ENCODE assay signal across 30 cellular contexts in genomic region chr12:129727100-129727499, GRCh38.
"Had no signal": no experiment of that assay in that cellular context is flagged by ENCODE, and none has a peak within 500 bp of the region (broad histone marks: within the 10 kb centered on the region; RNA-seq: fewer than 3 reads in every experiment).

No MANE protein-coding gene starts in this region.

- H3K36me3 ChIP-seq: adrenal gland, breast epithelium, cardiac muscle cell, colonic mucosa had no signal

- H3K27ac Mint-ChIP-seq: activated CD4-positive, alpha-beta memory T cell treated with anti-CD3 and anti-CD28 coated beads for 36 hours; activated CD4-positive, alpha-beta T cell treated with anti-CD3 and anti-CD28 coated beads for 36 hours; activated CD4-positive, alpha-beta T cell treated with anti-CD3 and anti-CD28 coated beads, Interleukin-2, amount 10 ng/mL, durations not matched to agents 24 days and 14 days; activated CD8-positive, alpha-beta memory T cell treated with anti-CD3 and anti-CD28 coated beads, Interleukin-2, amount 10 ng/mL, durations not matched to agents 7 days and 5 days; activated CD8-positive, alpha-beta T cell treated with anti-CD3 and anti-CD28 coated beads, Interleukin-2, amount 10 ng/mL, durations not matched to agents 7 days and 5 days; activated naive CD4-positive, alpha-beta T cell treated with anti-CD3 and anti-CD28 coated beads for 36 hours; activated naive CD4-positive, alpha-beta T cell treated with anti-CD3 and anti-CD28 coated beads, Interleukin-2, amount 50 U/mL, for 24 hours; activated naive CD8-positive, alpha-beta T cell treated with anti-CD3 and anti-CD28 coated beads for 36 hours; activated naive CD8-positive, alpha-beta T cell treated with anti-CD3 and anti-CD28 coated beads, Interleukin-2, amount 50 U/mL, for 24 hours; activated T-helper 1 cell treated with anti-CD3 and anti-CD28 coated beads, Interleukin-12 subunit alpha, Interleukin-12 subunit beta, Interleukin-2, Interleukin-4 antibody, amounts not matched to agents 30 ng/mL and 10 ng/mL and 1 ng/mL, durations not matched to agents 14 hours and 24 hours and 36 hours; activated T-helper 2 cell treated with anti-CD3 and anti-CD28 coated beads, Interferon-gamma antibody, Interleukin-2, Interleukin-4, amounts not matched to agents 10 μg/mL and 5 μg/mL and 100 μg/mL, durations not matched to agents 14 hours and 24 hours and 36 hours had no signal

- ATAC-seq: activated CD4-positive, alpha-beta T cell treated with anti-CD3 and anti-CD28 coated beads for 36 hours; activated CD8-positive, alpha-beta memory T cell treated with anti-CD3 and anti-CD28 coated beads, Interleukin-2, amount 10 ng/mL, durations not matched to agents 7 days and 5 days; activated CD8-positive, alpha-beta T cell treated with anti-CD3 and anti-CD28 coated beads, Interleukin-2, amount 10 ng/mL, durations not matched to agents 7 days and 5 days; activated naive CD8-positive, alpha-beta T cell treated with anti-CD3 and anti-CD28 coated beads, Interleukin-2, amount 50 U/mL, for 24 hours had no signal

- H3K4me1 ChIP-seq: adrenal gland, breast epithelium, colonic mucosa had no signal

- H3K27ac ChIP-seq: adrenal gland, breast epithelium, cardiac muscle cell, colonic mucosa, epithelial cell of prostate had no signal

- H3K36me3 Mint-ChIP-seq: activated CD4-positive, alpha-beta memory T cell treated with anti-CD3 and anti-CD28 coated beads for 36 hours; activated CD8-positive, alpha-beta memory T cell treated with anti-CD3 and anti-CD28 coated beads, Interleukin-2, amount 10 ng/mL, durations not matched to agents 7 days and 5 days; activated naive CD4-positive, alpha-beta T cell treated with anti-CD3 and anti-CD28 coated beads, Interleukin-2, amount 50 U/mL, for 24 hours; activated naive CD8-positive, alpha-beta T cell treated with anti-CD3 and anti-CD28 coated beads for 36 hours; brain had no signal

- H3K4me3 ChIP-seq: adrenal gland, breast epithelium, cardiac muscle cell, colonic mucosa had no signal

- H3K27me3 Mint-ChIP-seq: activated CD4-positive, alpha-beta memory T cell treated with anti-CD3 and anti-CD28 coated beads for 36 hours; activated CD4-positive, alpha-beta T cell treated with anti-CD3 and anti-CD28 coated beads for 36 hours; activated CD4-positive, alpha-beta T cell treated with anti-CD3 and anti-CD28 coated beads, Interleukin-2, amount 10 ng/mL, durations not matched to agents 24 days and 14 days; activated CD8-positive, alpha-beta memory T cell treated with anti-CD3 and anti-CD28 coated beads, Interleukin-2, amount 10 ng/mL, durations not matched to agents 7 days and 5 days; activated naive CD4-positive, alpha-beta T cell treated with anti-CD3 and anti-CD28 coated beads, Interleukin-2, amount 50 U/mL, for 24 hours; activated naive CD8-positive, alpha-beta T cell treated with anti-CD3 and anti-CD28 coated beads for 36 hours; activated naive CD8-positive, alpha-beta T cell treated with anti-CD3 and anti-CD28 coated beads, Interleukin-2, amount 50 U/mL, for 24 hours had no signal

- H3K4me1 Mint-ChIP-seq: activated CD4-positive, alpha-beta T cell treated with anti-CD3 and anti-CD28 coated beads for 36 hours; activated CD4-positive, alpha-beta T cell treated with anti-CD3 and anti-CD28 coated beads, Interleukin-2, amount 10 ng/mL, durations not matched to agents 24 days and 14 days; activated CD8-positive, alpha-beta memory T cell treated with anti-CD3 and anti-CD28 coated beads, Interleukin-2, amount 10 ng/mL, durations not matched to agents 7 days and 5 days; activated naive CD4-positive, alpha-beta T cell treated with anti-CD3 and anti-CD28 coated beads, Interleukin-2, amount 50 U/mL, for 24 hours; activated naive CD8-positive, alpha-beta T cell treated with anti-CD3 and anti-CD28 coated beads for 36 hours; activated naive CD8-positive, alpha-beta T cell treated with anti-CD3 and anti-CD28 coated beads, Interleukin-2, amount 50 U/mL, for 24 hours; brain had no signal

- DNase-seq: activated CD4-positive, alpha-beta memory T cell treated with anti-CD3 and anti-CD28 coated beads for 36 hours; activated CD4-positive, alpha-beta T cell treated with anti-CD3 and anti-CD28 coated beads for 36 hours; activated CD4-positive, alpha-beta T cell treated with anti-CD3 and anti-CD28 coated beads, Interleukin-2, amount 10 ng/mL, durations not matched to agents 24 days and 14 days; activated CD4-positive, CD25-positive, alpha-beta regulatory T cell; activated CD4-positive, CD25-positive, alpha-beta regulatory T cell treated with anti-CD3 and anti-CD28 coated beads, Interleukin-2, amount 50 U/mL, for 72 hours; activated CD8-positive, alpha-beta memory T cell treated with anti-CD3 and anti-CD28 coated beads, Interleukin-2, amount 10 ng/mL, durations not matched to agents 7 days and 5 days; activated CD8-positive, alpha-beta memory T cell treated with anti-CD3 and anti-CD28 coated beads, Interleukin-2, amount 50 U/mL, for 4 hours; activated CD8-positive, alpha-beta T cell treated with anti-CD3 and anti-CD28 coated beads, Interleukin-2, amount 10 ng/mL, durations not matched to agents 7 days and 5 days; activated effector memory CD4-positive, alpha-beta T cell treated with anti-CD3 and anti-CD28 coated beads, Interleukin-2, amount 50 U/mL, for 16 hours; activated naive CD4-positive, alpha-beta T cell treated with anti-CD3 and anti-CD28 coated beads for 36 hours; activated naive CD8-positive, alpha-beta T cell treated with anti-CD3 and anti-CD28 coated beads for 36 hours; activated naive CD8-positive, alpha-beta T cell treated with anti-CD3 and anti-CD28 coated beads, Interleukin-2, amount 50 U/mL, for 24 hours; activated T-cell treated with anti-CD3 and anti-CD28 coated beads, Interleukin-2, amount 50 U/mL, for 1 hour; activated T-cell treated with anti-CD3 and anti-CD28 coated beads, Interleukin-2, amount 50 U/mL, for 48 hours; adrenal gland; amygdala; aorta; central memory CD4-positive, alpha-beta T cell; cerebellar nuclear complex; colonic mucosa; effector CD8-positive, alpha-beta T cell; foreskin fibroblast; T-helper 2 cell had no signal

- H3K27me3 ChIP-seq: adrenal gland, breast epithelium, cardiac muscle cell, colonic mucosa had no signal

- H3K9me3 ChIP-seq: adrenal gland, colonic mucosa had no signal

- H3K4me3 Mint-ChIP-seq: activated CD4-positive, alpha-beta memory T cell treated with anti-CD3 and anti-CD28 coated beads for 36 hours; activated CD4-positive, alpha-beta T cell treated with anti-CD3 and anti-CD28 coated beads for 36 hours; activated CD4-positive, alpha-beta T cell treated with anti-CD3 and anti-CD28 coated beads, Interleukin-2, amount 10 ng/mL, durations not matched to agents 24 days and 14 days; activated CD8-positive, alpha-beta memory T cell treated with anti-CD3 and anti-CD28 coated beads, Interleukin-2, amount 10 ng/mL, durations not matched to agents 7 days and 5 days; activated CD8-positive, alpha-beta T cell treated with anti-CD3 and anti-CD28 coated beads, Interleukin-2, amount 10 ng/mL, durations not matched to agents 7 days and 5 days; activated naive CD4-positive, alpha-beta T cell treated with anti-CD3 and anti-CD28 coated beads for 36 hours; activated naive CD4-positive, alpha-beta T cell treated with anti-CD3 and anti-CD28 coated beads, Interleukin-2, amount 50 U/mL, for 24 hours; activated naive CD8-positive, alpha-beta T cell treated with anti-CD3 and anti-CD28 coated beads for 36 hours; activated naive CD8-positive, alpha-beta T cell treated with anti-CD3 and anti-CD28 coated beads, Interleukin-2, amount 50 U/mL, for 24 hours; activated T-helper 1 cell treated with anti-CD3 and anti-CD28 coated beads, Interleukin-12 subunit alpha, Interleukin-12 subunit beta, Interleukin-2, Interleukin-4 antibody, amounts not matched to agents 30 ng/mL and 10 ng/mL and 1 ng/mL, durations not matched to agents 14 hours and 24 hours and 36 hours; brain had no signal
